8 cellular contexts compared by ENCODE assay signal in the genomic region with DNA sequence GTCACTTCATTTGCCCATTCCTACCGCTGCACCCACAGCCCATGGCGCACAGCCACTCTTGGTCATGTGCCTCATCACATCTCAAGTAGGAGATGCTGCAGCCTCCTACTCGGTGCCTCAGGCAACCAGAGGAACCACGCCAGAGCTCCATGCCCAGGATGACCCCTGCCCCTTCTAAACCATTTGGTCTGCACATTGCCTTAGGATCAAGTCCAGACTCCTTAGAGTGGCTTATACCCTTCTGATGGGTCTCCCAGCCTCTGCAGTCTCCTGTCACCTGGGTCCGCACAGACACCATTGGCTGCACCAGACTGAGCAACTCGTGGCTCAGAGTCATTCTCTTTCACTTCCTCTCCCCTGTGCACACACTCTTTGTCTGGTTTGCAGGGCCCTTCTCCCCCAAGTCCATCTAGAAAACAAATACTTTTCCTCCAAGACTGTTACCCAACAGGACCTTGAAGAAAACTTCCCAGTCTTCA. TPM values are rescaled to one million over a fixed set of nuclear protein-coding genes. Genes with fewer than 3 reads are reported as not detected.
DNase-seq lines count a peak whose midpoint lies in the region; ATAC-seq and TF ChIP-seq lines count a peak whose summit lies in the region.

No MANE protein-coding gene starts in this region.

- peak overlapping the region in 4 of 5 donors; percentile 31 to 97 (median 94) for H3K27ac ChIP-seq in stomach
- H3K27ac ChIP-seq in effector memory CD4-positive, alpha-beta T cell (ENCODE audit: insufficient read depth, low read length, poor library complexity, severe bottlenecking) = no peak overlapping the region

- peak; percentile 40 for TF ChIP-seq POLR2A in GM18951 (IDR thresholded peaks at IDR 0.05; ENCODE audit: extremely low read depth, insufficient read depth, insufficient read length)
- no peak for TF ChIP-seq POLR2A in stomach (IDR thresholded peaks at IDR 0.05)

- 75 to 88% (median 84%) methylated on average over 6 of the region's 6 CpGs for WGBS in stomach, 5 donors

- H3K27ac Mint-ChIP-seq in activated CD8-positive, alpha-beta T cell treated with anti-CD3 and anti-CD28 coated beads for 36 hours = peak overlapping the region; percentile 59

- CTCF ChIA-PET in activated CD8-positive, alpha-beta T cell treated with anti-CD3 and anti-CD28 coated beads for 36 hours (lab: Charles Lee) = interaction anchor here (2.6 to 7.9 kb wide), 5 partner anchors 7 to 209 kb away, joined by 8 to 99 read pairs (median 52); a partner anchor contains a TSS

- no peak overlapping the region for H3K4me3 Mint-ChIP-seq in activated CD8-positive, alpha-beta T cell treated with anti-CD3 and anti-CD28 coated beads for 36 hours

- H3K27me3 ChIP-seq in stomach = no peaks in the 10 kb centered on the region
- no peaks in the 10 kb centered on the region for H3K27me3 ChIP-seq in effector memory CD4-positive, alpha-beta T cell (replicated peaks; ENCODE audit: control insufficient read depth, insufficient read depth, low read length, poor library complexity, severe bottlenecking)

- peak; percentile 42 for ATAC-seq in HG03097 (IDR thresholded peaks at IDR 0.05; ENCODE audit: low FRiP score, unreplicated experiment)
- peak; percentile 27 for ATAC-seq in activated CD8-positive, alpha-beta T cell treated with anti-CD3 and anti-CD28 coated beads for 36 hours

- in situ Hi-C loops in GM18951 (cut with MboI; ENCODE audit: low sequenced_read_pairs, unreplicated experiment) = loop anchor here (10.0 kb wide), 1 partner anchor 149 kb away; no protein-coding TSS in a partner anchor

- intact Hi-C loops in activated CD8-positive, alpha-beta T cell treated with anti-CD3 and anti-CD28 coated beads for 36 hours (cut with micrococcal nuclease) = loop anchor here (5.0 kb wide), 3 partner anchors 33 to 252 kb away; a partner anchor contains a TSS
- intact Hi-C loops in stomach (cut with DNase I; ENCODE audit: low total_unique reads) = loop anchor here (5.0 kb wide), 1 partner anchor 147 kb away; no protein-coding TSS in a partner anchor

- peaks cover 59% of the 10 kb centered on the region for H3K4me1 Mint-ChIP-seq in activated CD8-positive, alpha-beta T cell treated with anti-CD3 and anti-CD28 coated beads for 36 hours (ENCODE audit: low read depth)

- no peaks in the 10 kb centered on the region for H3K36me3 Mint-ChIP-seq in activated CD8-positive, alpha-beta T cell treated with anti-CD3 and anti-CD28 coated beads for 36 hours (ENCODE audit: low read depth)

- no peaks in the 10 kb centered on the region for H3K36me3 ChIP-seq in stomach
- H3K36me3 ChIP-seq in effector memory CD4-positive, alpha-beta T cell (ENCODE audit: control insufficient read depth, insufficient read depth, low read length) = no peaks in the 10 kb centered on the region

- peaks cover 22 to 70% (median 34%) of the 10 kb centered on the region in 4 donors for H3K4me1 ChIP-seq in stomach
- peaks cover 62% of the 10 kb centered on the region for H3K4me1 ChIP-seq in effector memory CD4-positive, alpha-beta T cell (ENCODE audit: control insufficient read depth, insufficient read depth, low read length, poor library complexity, severe bottlenecking)

- no peaks in the 10 kb centered on the region for H3K9me3 Mint-ChIP-seq in activated CD8-positive, alpha-beta T cell treated with anti-CD3 and anti-CD28 coated beads for 36 hours

- POLR2A ChIA-PET in activated CD8-positive, alpha-beta T cell treated with anti-CD3 and anti-CD28 coated beads for 36 hours (lab: Charles Lee) = interaction anchor here (0.6 to 3.9 kb wide), 5 partner anchors 9 to 277 kb away, joined by 3 to 23 read pairs (median 4); a partner anchor contains a TSS

- H3K4me3 ChIP-seq in stomach = no peak overlapping the region
- no peak overlapping the region for H3K4me3 ChIP-seq in effector memory CD4-positive, alpha-beta T cell (ENCODE audit: insufficient read depth, low read depth, low read length, poor library complexity, severe bottlenecking)

- H3K27me3 Mint-ChIP-seq in activated CD8-positive, alpha-beta T cell treated with anti-CD3 and anti-CD28 coated beads for 36 hours = no peaks in the 10 kb centered on the region

- no peak for TF ChIP-seq CTCF in activated CD8-positive, alpha-beta T cell treated with anti-CD3 and anti-CD28 coated beads for 36 hours (IDR thresholded peaks at IDR 0.05)
- TF ChIP-seq CTCF in stomach (IDR thresholded peaks at IDR 0.05) = no peak

- H3K9me3 ChIP-seq in stomach = no peaks in the 10 kb centered on the region
- H3K9me3 ChIP-seq in effector memory CD4-positive, alpha-beta T cell (ENCODE audit: control insufficient read depth, low read length) = no peaks in the 10 kb centered on the region

- DNase-seq in Ammon's horn (ENCODE audit: low spot score) = peak; percentile 75
- DNase-seq in activated CD8-positive, alpha-beta T cell treated with anti-CD3 and anti-CD28 coated beads for 36 hours = peak; percentile 41
- DNase-seq in stomach = no peak
- DNase-seq in NCI-H226 = no peak
- DNase-seq in effector memory CD4-positive, alpha-beta T cell = no peak
- DNase-seq in NCI-H82 treated with DMSO at 0.1 percent for 48 hours (lab: John Stamatoyannopoulos, UW; ENCODE audit: unreplicated experiment) = no peak

- TF ChIP-seq EP300 in stomach (IDR thresholded peaks at IDR 0.05) = no peak

RNA-seq across cellular contexts. Expression of a gene that starts 2.2 kb away (rescaled TPM):
- total RNA-seq in activated CD8-positive, alpha-beta T cell treated with anti-CD3 and anti-CD28 coated beads for 36 hours = not detected
- 10 to 100 TPM in 1 of 5 donors, 1 to 10 TPM in 2, under 1 TPM in 2; 0.29 to 44.3 (median 3.7) TPM for total RNA-seq in stomach
- polyA plus RNA-seq in stomach = 1 to 10 TPM; 1.2 to 5.9 (median 4.7) TPM

RNA-seq across cellular contexts. Expression of a gene that starts 2.2 kb away (rescaled TPM):
- total RNA-seq in activated CD8-positive, alpha-beta T cell treated with anti-CD3 and anti-CD28 coated beads for 36 hours = not detected
- total RNA-seq in stomach = 1 to 10 TPM in 1 of 5 donors, not detected in 4; 7.6 TPM
- 1 to 10 TPM; 1.2 to 6.5 (median 2.7) TPM for polyA plus RNA-seq in stomach

RNA-seq across cellular contexts. Expression of a gene that starts 31.9 kb away (rescaled TPM):
- total RNA-seq in activated CD8-positive, alpha-beta T cell treated with anti-CD3 and anti-CD28 coated beads for 36 hours = 1 to 10 TPM; 4.5 to 4.7 TPM
- total RNA-seq in stomach = 10 to 100 TPM in 2 of 5 donors, 1 to 10 TPM in 3; 2.2 to 19.0 (median 3.2) TPM
- 10 to 100 TPM; 12.3 to 18.3 (median 17.1) TPM for polyA plus RNA-seq in stomach

RNA-seq across cellular contexts. Expression of a gene that starts 56.4 kb away (rescaled TPM):
- total RNA-seq in activated CD8-positive, alpha-beta T cell treated with anti-CD3 and anti-CD28 coated beads for 36 hours = 100 to 1,000 TPM; 341 to 342 TPM
- 100 to 1,000 TPM in 3 of 5 donors, 10 to 100 TPM in 2; 21.6 to 362 (median 190) TPM for total RNA-seq in stomach
- 100 to 1,000 TPM; 207 to 373 (median 332) TPM for polyA plus RNA-seq in stomach

RNA-seq across cellular contexts. Expression of a gene that starts 56.6 kb away (rescaled TPM):
- 10 to 100 TPM; 54.0 to 54.6 TPM for total RNA-seq in activated CD8-positive, alpha-beta T cell treated with anti-CD3 and anti-CD28 coated beads for 36 hours
- total RNA-seq in stomach = 10 to 100 TPM in 4 of 5 donors, 1 to 10 TPM in 1; 5.8 to 31.2 (median 13.8) TPM
- polyA plus RNA-seq in stomach = 10 to 100 TPM; 18.5 to 25.3 (median 25.1) TPM

Comparison
In these comparisons a context has a peak if more than half of its experiments do, and no peak if none do; other contexts are left out.
1. DNase-seq: peak in Ammon's horn (single experiment) and activated CD8-positive, alpha-beta T cell treated with anti-CD3 and anti-CD28 coated beads for 36 hours (single experiment); none in stomach (single experiment), NCI-H226 (single experiment), effector memory CD4-positive, alpha-beta T cell (0 of 3) and NCI-H82 treated with DMSO at 0.1 percent for 48 hours (single experiment).